ENCODE assay signal across 10 cellular contexts in genomic region chr12:125983784-125984510, GRCh38.
DNase-seq lines count a peak whose midpoint lies in the region; ATAC-seq and TF ChIP-seq lines count a peak whose summit lies in the region.
"Had no signal": no experiment of that assay in that cellular context is flagged by ENCODE, and none has a peak within 500 bp of the region (broad histone marks: within the 10 kb centered on the region; RNA-seq: fewer than 3 reads in every experiment).

No MANE protein-coding gene starts in this region.

- POLR2A ChIA-PET in SK-N-SH (lab: Yijun Ruan, JAX) (no interaction called here), T-cell (lab: Charles Lee) (no interaction called here)

- H3K4me1 Mint-ChIP-seq in T-cell, result peaks cover 0 to 3% (median 2%) of the 10 kb centered on the region in 3 donors

- ATAC-seq in omental fat pad (ENCODE audit: low FRiP score) (peak; percentile 67), GM18907 (IDR thresholded peaks at IDR 0.05; ENCODE audit: unreplicated experiment) (no peak), T-cell (replicated peaks in 1 of 4) (no peak)

- no peak for TF ChIP-seq RAD21 in SK-N-SH (IDR thresholded peaks at IDR 0.05; ENCODE audit: low read length)

- H3K27ac Mint-ChIP-seq in T-cell, result no peak overlapping the region
- H3K27ac Mint-ChIP-seq: dendritic cell treated with granulocyte-macrophage colony-stimulating factor and Interleukin-4, amounts not matched to agents 40 ng/mL and 50 ng/mL, for 4 days had no signal

- H3K4me3 ChIP-seq in SK-N-SH (ENCODE audit: low read depth in 2 of 2, low read length in 1 of 2), result peak overlapping the region; percentile 53 to 63
- peak overlapping the region; percentile 65 for H3K4me3 ChIP-seq in left ventricle myocardium inferior

- H3K9me3 Mint-ChIP-seq in T-cell, result peaks cover 2 to 20% (median 6%) of the 10 kb centered on the region in 3 donors
- H3K9me3 Mint-ChIP-seq: dendritic cell treated with granulocyte-macrophage colony-stimulating factor and Interleukin-4, amounts not matched to agents 40 ng/mL and 50 ng/mL, for 4 days had no signal

- H3K9me3 ChIP-seq in SK-N-SH, result no peaks in the 10 kb centered on the region
- H3K9me3 ChIP-seq in left ventricle myocardium inferior (replicated peaks), result no peaks in the 10 kb centered on the region

- H3K27me3 Mint-ChIP-seq in T-cell, result peaks cover 12 to 15% of the 10 kb centered on the region in 2 donors

- H3K9me2 ChIP-seq in SK-N-SH, result no peaks in the 10 kb centered on the region

- H4K20me1 ChIP-seq in SK-N-SH (ENCODE audit: insufficient read depth), result no peaks in the 10 kb centered on the region

- H3K36me3 ChIP-seq in SK-N-SH (replicated peaks in 1 of 2; ENCODE audit: control insufficient read depth in 1 of 2, insufficient read depth in 2 of 2, low read length in 1 of 2) (no peaks in the 10 kb centered on the region), left ventricle myocardium inferior (no peaks in the 10 kb centered on the region)

- no peak overlapping the region for H3K4me3 Mint-ChIP-seq in T-cell
- H3K4me3 Mint-ChIP-seq: dendritic cell treated with granulocyte-macrophage colony-stimulating factor and Interleukin-4, amounts not matched to agents 40 ng/mL and 50 ng/mL, for 4 days had no signal

- H3K4me2 ChIP-seq in SK-N-SH, result peak overlapping the region; percentile 61

- H3K27ac ChIP-seq in SK-N-SH (ENCODE audit: low read depth in 2 of 2, low read length in 1 of 2) (no peak overlapping the region), left ventricle myocardium inferior (replicated peaks) (no peak overlapping the region)

- H3F3A ChIP-seq in SK-N-SH (replicated peaks; ENCODE audit: insufficient read depth), result no peaks in the 10 kb centered on the region

- TF ChIP-seq CTCF in SK-N-SH (IDR thresholded peaks at IDR 0.05), result no peak
- peak; percentile 20 for TF ChIP-seq CTCF in left ventricle myocardium inferior (IDR thresholded peaks at IDR 0.05; ENCODE audit: borderline replicate concordance)
- TF ChIP-seq CTCF in omental fat pad (IDR thresholded peaks at IDR 0.05), result no peak

- intact Hi-C loops in left ventricle myocardium inferior (cut with micrococcal nuclease), result no loop called here

- CTCF ChIA-PET in SK-N-SH (lab: Yijun Ruan, JAX), result no interaction called here
- CTCF ChIA-PET in T-cell (lab: Charles Lee), result no interaction called here

- 3% methylated on average over 5 of the region's 14 CpGs for WGBS in SK-N-SH (ENCODE audit: low lambda C conversion rate)

- H3K27me3 ChIP-seq in SK-N-SH (ENCODE audit: insufficient read depth), result no peaks in the 10 kb centered on the region
- peaks cover 51% of the 10 kb centered on the region for H3K27me3 ChIP-seq in left ventricle myocardium inferior (ENCODE audit: low read depth)

- H2AFZ ChIP-seq in SK-N-SH (ENCODE audit: low read depth), result peak overlapping the region; percentile 83; the same call in 1 of the 2 replicates

- H3K4me1 ChIP-seq in SK-N-SH (ENCODE audit: control insufficient read depth in 1 of 2, insufficient read depth in 2 of 2, low read depth in 1 of 2, low read length in 1 of 2) (peaks cover 0 to 5% of the 10 kb centered on the region in 2 experiments; a peak in 1 of 4 replicates), left ventricle myocardium inferior (peaks cover 14% of the 10 kb centered on the region)

- DNase-seq in Daoy (ENCODE audit: low read depth) (peak; percentile 6), SK-N-SH (peak; percentile 20), left ventricle myocardium inferior (no peak), omental fat pad (ENCODE audit: low spot score) (no peak), NCI-H2029 (lab: John Stamatoyannopoulos, UW) (no peak), C1 segment of cervical spinal cord (lab: John Stamatoyannopoulos, UW) (no peak), T-cell (no peak)
- DNase-seq: Kasumi-1 had no signal

- peak overlapping the region; percentile 34; the same call in 1 of the 2 replicates for H3K9ac ChIP-seq in SK-N-SH

- no peaks in the 10 kb centered on the region for H3K79me2 ChIP-seq in SK-N-SH (ENCODE audit: insufficient read depth)

- TF ChIP-seq EP300 in SK-N-SH (IDR thresholded peaks at IDR 0.05; ENCODE audit: borderline replicate concordance in 1 of 2, low read depth in 1 of 2, low read length in 1 of 2), result no peak

- no peaks in the 10 kb centered on the region for H3K36me3 Mint-ChIP-seq in T-cell

TF ChIP-seq in SK-N-SH, 30 proteins besides CTCF, POLR2A, EP300 and RAD21:
- no peak for TF ChIP-seq MXI1 (IDR thresholded peaks at IDR 0.05; ENCODE audit: low read depth, low read length)
- TF ChIP-seq JUND (IDR thresholded peaks at IDR 0.05), result no peak
- TF ChIP-seq PBX3 (IDR thresholded peaks at IDR 0.05), result no peak
- no peak for TF ChIP-seq RXRA (IDR thresholded peaks at IDR 0.05; ENCODE audit: borderline replicate concordance, low read depth)
- TF ChIP-seq GATA2 (CRISPR knock-in tag; IDR thresholded peaks at IDR 0.05), result no peak
- TF ChIP-seq TAF1 (IDR thresholded peaks at IDR 0.05; ENCODE audit: borderline replicate concordance, low read depth, low read length), result no peak
- TF ChIP-seq NRF1 (IDR thresholded peaks at IDR 0.05; ENCODE audit: low read depth, low read length), result no peak
- no peak for TF ChIP-seq RCOR1 (IDR thresholded peaks at IDR 0.05; ENCODE audit: low read length)
- TF ChIP-seq ELF1 (IDR thresholded peaks at IDR 0.05), result no peak
- no peak for TF ChIP-seq USF2 (IDR thresholded peaks at IDR 0.05; ENCODE audit: borderline replicate concordance, low read depth, low read length)
- TF ChIP-seq REST (IDR thresholded peaks at IDR 0.05; ENCODE audit: low read depth, low read length), result no peak

Comparison
In these comparisons a context has a peak if more than half of its experiments do, and no peak if none do; other contexts are left out.
1. DNase-seq: peak in Daoy (single experiment) and SK-N-SH (single experiment); none in left ventricle myocardium inferior (single experiment), omental fat pad (single experiment), NCI-H2029 (single experiment), C1 segment of cervical spinal cord (0 of 14) and T-cell (0 of 34).